2 cellular contexts compared by ENCODE assay signal in genomic region chr12:95185834-95186233, GRCh38.
TF ChIP-seq lines count a peak whose summit lies in the region.

No MANE protein-coding gene starts in this region.

TF ChIP-seq in A549, 52 proteins besides CTCF, POLR2A, EP300 and RAD21 (continued from another document):
- TF ChIP-seq CBX2 (IDR thresholded peaks at IDR 0.05; ENCODE audit: borderline replicate concordance, low read depth) = no peak

TF ChIP-seq in GM12878, 131 proteins besides CTCF, POLR2A, EP300 and RAD21 (continued from another document):
- TF ChIP-seq ZBTB4 (CRISPR knock-in tag; IDR thresholded peaks at IDR 0.05) = no peak
